Comparison of ENCODE assay signal across 14 cellular contexts in the genomic region with DNA sequence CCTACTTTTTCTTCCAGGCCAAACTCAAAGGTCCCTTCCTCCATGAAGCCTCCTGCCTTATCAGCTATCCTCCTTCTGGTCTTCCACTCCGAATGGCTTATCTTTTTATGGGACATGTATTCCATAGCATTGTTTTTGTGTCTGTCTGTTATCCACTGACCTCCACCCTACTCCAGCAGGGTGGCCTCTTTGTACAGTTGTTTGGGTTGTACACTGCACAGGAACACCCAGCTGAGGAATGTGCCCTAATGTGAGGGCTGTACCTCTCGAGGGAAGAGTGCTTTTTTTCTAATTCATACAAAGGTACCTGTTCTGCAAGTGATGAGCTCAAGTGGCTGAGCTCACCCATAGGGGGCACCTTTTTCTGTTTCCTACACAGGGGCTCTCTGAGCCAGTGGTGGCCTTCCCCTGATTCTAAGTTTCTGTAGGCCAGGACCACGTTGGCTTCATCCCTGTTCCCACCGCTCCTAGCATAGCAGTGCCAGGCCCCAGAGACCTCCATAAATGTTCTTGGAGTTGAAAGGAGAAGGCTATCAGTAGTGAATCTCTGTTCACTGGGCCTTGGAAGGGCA.
"Had no signal": no experiment of that assay in that cellular context is flagged by ENCODE, and none has a peak within 500 bp of the region (broad histone marks: within the 10 kb centered on the region; RNA-seq: fewer than 3 reads in every experiment).

No MANE protein-coding gene starts in this region.

- ATAC-seq: naive thymus-derived CD4-positive, alpha-beta T cell; right lobe of liver; stimulated activated naive B cell treated with anti-CD40 and anti-IgM and Interleukin-4, amounts not matched to agents 10 μg/mL and 1 μg/mL and 100 μg/mL, for 72 hours had no signal

- H3K4me3 ChIP-seq: ascending aorta, lung, prostate gland, right lobe of liver, tibial nerve had no signal

- H3K27ac ChIP-seq: ascending aorta, epithelial cell of prostate, prostate gland, right lobe of liver, tibial nerve had no signal

- H3K27ac Mint-ChIP-seq: activated CD4-positive, alpha-beta memory T cell treated with anti-CD3 and anti-CD28 coated beads for 36 hours; naive thymus-derived CD4-positive, alpha-beta T cell; stimulated activated naive B cell treated with anti-CD40 and anti-IgM and Interleukin-4, amounts not matched to agents 10 μg/mL and 1 μg/mL and 100 μg/mL, for 72 hours had no signal

- H3K4me1 ChIP-seq: ascending aorta, prostate gland, right lobe of liver had no signal

- H3K4me3 Mint-ChIP-seq: activated CD4-positive, alpha-beta memory T cell treated with anti-CD3 and anti-CD28 coated beads for 36 hours; naive thymus-derived CD4-positive, alpha-beta T cell; stimulated activated naive B cell treated with anti-CD40 and anti-IgM and Interleukin-4, amounts not matched to agents 10 μg/mL and 1 μg/mL and 100 μg/mL, for 72 hours had no signal

- H3K27me3 ChIP-seq: ascending aorta, right lobe of liver had no signal

- DNase-seq: activated CD4-positive, alpha-beta memory T cell treated with anti-CD3 and anti-CD28 coated beads for 36 hours; activated CD4-positive, alpha-beta T cell treated with anti-CD3 and anti-CD28 coated beads for 1 hour; effector CD4-positive, alpha-beta T cell; hypothalamus; naive thymus-derived CD4-positive, alpha-beta T cell; right lobe of liver; stimulated activated CD4-positive, alpha-beta T cell treated with anti-CD3 and anti-CD28 coated beads, Interleukin-1b, Interleukin-23, amount 100 ng/mL, for 48 hours; stimulated activated naive B cell treated with anti-CD40 and anti-IgM and Interleukin-4, amounts not matched to agents 10 μg/mL and 1 μg/mL and 100 μg/mL, for 72 hours had no signal

- H3K4me1 Mint-ChIP-seq: stimulated activated naive B cell treated with anti-CD40 and anti-IgM and Interleukin-4, amounts not matched to agents 10 μg/mL and 1 μg/mL and 100 μg/mL, for 72 hours had no signal

- FAIRE-seq: colon had no signal

- H3K9me3 ChIP-seq: ascending aorta, prostate gland, right lobe of liver had no signal

- H3K36me3 ChIP-seq: ascending aorta, prostate gland, right lobe of liver, tibial nerve had no signal

- H3K36me3 Mint-ChIP-seq: activated CD4-positive, alpha-beta memory T cell treated with anti-CD3 and anti-CD28 coated beads for 36 hours; naive thymus-derived CD4-positive, alpha-beta T cell; stimulated activated naive B cell treated with anti-CD40 and anti-IgM and Interleukin-4, amounts not matched to agents 10 μg/mL and 1 μg/mL and 100 μg/mL, for 72 hours had no signal
